28 cellular contexts compared by ENCODE assay signal in genomic region chr7:151671514-151671913, GRCh38.
DNase-seq lines count a peak whose midpoint lies in the region; ATAC-seq, FAIRE-seq and TF ChIP-seq lines count a peak whose summit lies in the region.
"Had no signal": no experiment of that assay in that cellular context is flagged by ENCODE, and none has a peak within 500 bp of the region (broad histone marks: within the 10 kb centered on the region; RNA-seq: fewer than 3 reads in every experiment).

No MANE protein-coding gene starts in this region.

- no peak overlapping the region for H3K4me3 Mint-ChIP-seq in chondrocyte (ENCODE audit: unreplicated experiment)
- H3K4me3 Mint-ChIP-seq: activated T-helper 17 cell treated with anti-CD3 and anti-CD28 coated beads, Interleukin-2, amount 50 U/mL, for 72 hours had no signal

- H2AFZ ChIP-seq in HepG2 (ENCODE audit: low read length), result no peak overlapping the region

- H3K4me1 Mint-ChIP-seq in chondrocyte (ENCODE audit: low read depth), result peaks cover 17% of the 10 kb centered on the region

- no peaks in the 10 kb centered on the region for H3K27me3 ChIP-seq in liver (ENCODE audit: control insufficient read depth in 4 of 4, insufficient read depth in 4 of 4, low read length in 3 of 4)
- peaks cover 0 to 1% of the 10 kb centered on the region in 2 experiments; a peak in 1 of 5 replicates for H3K27me3 ChIP-seq in HepG2 (ENCODE audit: control insufficient read depth in 1 of 2, insufficient read depth in 2 of 2, low read length in 2 of 2)
- H3K27me3 ChIP-seq: brain microvascular endothelial cell, upper lobe of left lung had no signal

- H3K4me1 ChIP-seq in liver (ENCODE audit: control insufficient read depth in 4 of 4, insufficient read depth in 4 of 4, low read length in 3 of 4), result no peaks in the 10 kb centered on the region
- H3K4me1 ChIP-seq in HepG2 (ENCODE audit: insufficient read depth, low read length), result no peaks in the 10 kb centered on the region
- H3K4me1 ChIP-seq: HAP-1, upper lobe of left lung had no signal

- no peak for TF ChIP-seq EP300 in HepG2 (IDR thresholded peaks at IDR 0.05; ENCODE audit: low read depth in 2 of 2, low read length in 2 of 2)
- TF ChIP-seq EP300 in HepG2 (CRISPR knock-in tag; IDR thresholded peaks at IDR 0.05; ENCODE audit: borderline replicate concordance), result no peak

- TF ChIP-seq CTCF in liver (IDR thresholded peaks at IDR 0.05; ENCODE audit: low read depth, low read length, missing input control) (no peak), HepG2 (CRISPR knock-in tag; IDR thresholded peaks at IDR 0.05) (no peak), chondrocyte (IDR thresholded peaks at IDR 0.05) (no peak)

- H3K36me3 ChIP-seq in liver (ENCODE audit: control insufficient read depth in 4 of 4, insufficient read depth in 3 of 4, low read depth in 1 of 4, low read length in 3 of 4) (peaks cover 2 to 22% (median 14%) of the 10 kb centered on the region in 4 donors), HepG2 (replicated peaks in 1 of 2; ENCODE audit: control insufficient read depth in 1 of 2, insufficient read depth in 2 of 2, low read length in 2 of 2) (no peaks in the 10 kb centered on the region)
- H3K36me3 ChIP-seq: brain microvascular endothelial cell, HAP-1, upper lobe of left lung had no signal

- peak overlapping the region; percentile 41 to 59 for H3K27ac ChIP-seq in liver (ENCODE audit: low read depth in 1 of 2, low read length in 2 of 2)
- H3K27ac ChIP-seq in HepG2 (ENCODE audit: extremely low read length, insufficient read depth, low read length), result no peak overlapping the region
- H3K27ac ChIP-seq: brain microvascular endothelial cell had no signal

- FAIRE-seq in HepG2 (lab: Jason Lieb, UNC), result no peak
- FAIRE-seq: endothelial cell of umbilical vein, GM12892, GM19239, HTR-8/SVneo, TTC549 had no signal

- POLR2A ChIA-PET in HepG2 (lab: Yijun Ruan, JAX), result no interaction called here

- no peaks in the 10 kb centered on the region for H3K27me3 Mint-ChIP-seq in chondrocyte (ENCODE audit: low read depth)
- H3K27me3 Mint-ChIP-seq: activated T-helper 17 cell treated with anti-CD3 and anti-CD28 coated beads, Interleukin-2, amount 50 U/mL, for 72 hours had no signal

- no peak overlapping the region for H3K9ac ChIP-seq in liver (ENCODE audit: low read depth in 1 of 2, low read length in 2 of 2)
- H3K9ac ChIP-seq in HepG2 (ENCODE audit: insufficient read depth, low read depth, low read length), result no peak overlapping the region

- no peak overlapping the region for H3K4me2 ChIP-seq in HepG2 (ENCODE audit: low read depth, low read length)

- no peak overlapping the region for H3K27ac Mint-ChIP-seq in chondrocyte (ENCODE audit: unreplicated experiment)
- H3K27ac Mint-ChIP-seq: activated T-helper 17 cell treated with anti-CD3 and anti-CD28 coated beads, Interleukin-2, amount 50 U/mL, for 72 hours had no signal

- in situ Hi-C loops in HepG2 (cut with HindIII; ENCODE audit: extremely low pct_ligation_motif_present, low pct_unique_long_range_greater_than_20kb), result no loop called here

- TF ChIP-seq RAD21 in liver (IDR thresholded peaks at IDR 0.05), result peak; percentile 38 to 45
- TF ChIP-seq RAD21 in HepG2 (CRISPR knock-in tag; IDR thresholded peaks at IDR 0.05), result no peak

- intact Hi-C loops in HepG2 (cut with micrococcal nuclease; ENCODE audit: unreplicated experiment), result no loop called here
- intact Hi-C loops in cardiac septum (cut with DNase I), result no loop called here

- ATAC-seq in HepG2, result no peak
- ATAC-seq in left lobe of liver, result peak; percentile 77
- ATAC-seq: activated T-helper 17 cell treated with anti-CD3 and anti-CD28 coated beads, Interleukin-2, amount 50 U/mL, for 72 hours; left colon; mucosa of descending colon had no signal

- H3K36me3 Mint-ChIP-seq in chondrocyte (ENCODE audit: low read depth), result peaks cover 4% of the 10 kb centered on the region

- no peaks in the 10 kb centered on the region for H3K79me2 ChIP-seq in HepG2 (ENCODE audit: insufficient read depth, low read length)

- BruUV-seq in HepG2 (replicated peaks; lab: Mats Ljungman, UMichigan), result no TSS peak

- no peaks in the 10 kb centered on the region for H4K20me1 ChIP-seq in HepG2 (ENCODE audit: insufficient read depth, low read length)

- H3K9me3 ChIP-seq in liver (ENCODE audit: control insufficient read depth in 4 of 4, low read length in 3 of 4) (peaks cover 0 to 4% (median 0%) of the 10 kb centered on the region in 4 donors), HepG2 (ENCODE audit: low read length) (no peaks in the 10 kb centered on the region)
- H3K9me3 ChIP-seq: HAP-1, mucosa of descending colon, upper lobe of left lung had no signal

- H3K9me3 Mint-ChIP-seq in chondrocyte (ENCODE audit: low read depth), result peaks cover 8% of the 10 kb centered on the region

- CTCF ChIA-PET in HepG2 (lab: Yijun Ruan, JAX; ENCODE audit: low intra/inter-chr PET ratio, low total read pairs), result no interaction called here

- 40% methylated on average over 2 of the region's 2 CpGs for WGBS in liver
- WGBS in HepG2 (ENCODE audit: low lambda C conversion rate), result 31% methylated on average over 2 of the region's 2 CpGs

- no peak for TF ChIP-seq POLR2A in HepG2 (IDR thresholded peaks at IDR 0.05; ENCODE audit: insufficient read depth in 1 of 2, low read depth in 2 of 2, low read length in 2 of 2)

- no peak for DNase-seq in HepG2 (ENCODE audit: low spot score)
- DNase-seq in cardiac septum (ENCODE audit: low spot score), result peak; percentile 65
- peak; percentile 89 for DNase-seq in left lobe of liver (ENCODE audit: low spot score)
- no peak for DNase-seq in cerebellar nuclear complex (lab: John Stamatoyannopoulos, UW)
- DNase-seq in chondrocyte (ENCODE audit: low spot score), result no peak
- no peak for DNase-seq in COR-L47 (lab: John Stamatoyannopoulos, UW)
- no peak for DNase-seq in SIG-M5 treated with dmso at 0.1 percent for 504 hours (lab: John Stamatoyannopoulos, UW; ENCODE audit: unreplicated experiment)
- DNase-seq: 8988T; activated CD4-positive, alpha-beta T cell treated with anti-CD3 and anti-CD28 coated beads for 4 hours; brain microvascular endothelial cell; dermis blood vessel endothelial cell; DMS79; foreskin melanocyte; Kasumi-1; left colon; mucosa of descending colon; NCI-H1092 treated with DMSO at 0.1 percent for 48 hours; NCI-H526; SHP77; upper lobe of left lung had no signal

- H3K4me3 ChIP-seq in liver (ENCODE audit: low read depth in 1 of 3, low read length in 3 of 3) (no peak overlapping the region), HepG2 (replicated peaks in 1 of 3; ENCODE audit: insufficient read depth in 1 of 3, low read depth in 2 of 3, low read length in 3 of 3) (no peak overlapping the region)
- H3K4me3 ChIP-seq: HAP-1, mucosa of descending colon, upper lobe of left lung had no signal

TF ChIP-seq in liver, 16 proteins besides CTCF, POLR2A, EP300 and RAD21 (continues in another document):
- TF ChIP-seq GABPA (IDR thresholded peaks at IDR 0.05 in 1 of 2, conservative IDR thresholded peaks at IDR 0.05 in 1 of 2) (no peak), SP1 (IDR thresholded peaks at IDR 0.05) (peak; percentile 15), RXRA (IDR thresholded peaks at IDR 0.05) (peak; percentile 36 to 74), EGR1 (IDR thresholded peaks at IDR 0.05; ENCODE audit: low read depth in 2 of 2) (no peak)

TF ChIP-seq in HepG2, 621 proteins besides CTCF, POLR2A, EP300 and RAD21:
- TF ChIP-seq MAFK (conservative IDR thresholded peaks at IDR 0.05 in 1 of 2, IDR thresholded peaks at IDR 0.05 in 1 of 2; ENCODE audit: low read length in 2 of 2), result 0 out of 4 replicates have a peak, but pooled peaks of 1 of the 2 experiments have one; percentile 1
- no peak for TF ChIP-seq RORA (CRISPR knock-in tag; IDR thresholded peaks at IDR 0.05)

Comparison
In these comparisons a context has a peak if more than half of its experiments do, and no peak if none do; other contexts are left out.
1. DNase-seq: peak in cardiac septum (single experiment) and left lobe of liver (single experiment); none in HepG2 (single experiment), cerebellar nuclear complex (0 of 2), chondrocyte (single experiment), COR-L47 (single experiment) and SIG-M5 treated with dmso at 0.1 percent for 504 hours (single experiment).